In the genomic region with DNA sequence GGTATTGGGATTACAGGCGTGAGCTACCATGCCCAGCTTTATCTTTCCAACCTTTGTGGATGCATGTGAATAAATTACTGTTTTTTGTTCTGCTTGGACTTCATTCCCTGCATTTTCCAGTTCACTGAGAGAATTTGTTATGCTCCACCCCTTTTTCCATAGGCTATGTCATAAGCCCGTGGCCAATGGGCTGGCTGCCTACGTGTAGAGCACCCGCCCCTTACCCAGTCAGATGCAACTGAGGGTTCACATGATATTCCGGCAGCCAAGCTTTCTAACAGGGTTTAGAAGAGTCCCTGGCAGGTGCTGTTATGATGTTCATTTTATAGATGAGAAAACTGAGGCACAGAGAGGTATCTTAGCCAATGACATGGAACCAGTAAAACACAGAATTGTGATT, we compare ENCODE assay signal across 31 cellular contexts. TPM values are rescaled to one million over a fixed set of nuclear protein-coding genes. Genes with fewer than 3 reads are reported as not detected.
DNase-seq lines count a peak whose midpoint lies in the region; ATAC-seq and TF ChIP-seq lines count a peak whose summit lies in the region.
"Had no signal": no experiment of that assay in that cellular context is flagged by ENCODE, and none has a peak within 500 bp of the region (broad histone marks: within the 10 kb centered on the region; RNA-seq: fewer than 3 reads in every experiment).

No MANE protein-coding gene starts in this region.

- no peaks in the 10 kb centered on the region for H3K36me3 ChIP-seq in GM23338 (ENCODE audit: insufficient read depth)
- no peaks in the 10 kb centered on the region for H3K36me3 ChIP-seq in SK-N-SH (replicated peaks in 1 of 2; ENCODE audit: control insufficient read depth in 1 of 2, insufficient read depth in 2 of 2, low read length in 1 of 2)
- no peaks in the 10 kb centered on the region for H3K36me3 ChIP-seq in osteoblast (ENCODE audit: insufficient read depth, low read length)
- H3K36me3 ChIP-seq: BLaER1 treated with 17β-estradiol and CSF1 and Interleukin-3, amounts not matched to agents 10 nM and 100 nM; left ventricle myocardium inferior; MG63; pancreas; stomach; tibial artery had no signal

- H3K9me2 ChIP-seq in GM23338 (ENCODE audit: insufficient read depth), result no peaks in the 10 kb centered on the region
- no peaks in the 10 kb centered on the region for H3K9me2 ChIP-seq in SK-N-SH

- H3K27ac ChIP-seq in GM23338 (ENCODE audit: low read depth), result no peak overlapping the region
- H3K27ac ChIP-seq in SK-N-SH (ENCODE audit: low read depth in 2 of 2, low read length in 1 of 2), result no peak overlapping the region
- H3K27ac ChIP-seq in osteoblast (ENCODE audit: low read depth, low read length), result no peak overlapping the region
- H3K27ac ChIP-seq: BLaER1 treated with 17β-estradiol and CSF1 and Interleukin-3, amounts not matched to agents 10 nM and 100 nM; left ventricle myocardium inferior; pancreas; stomach; tibial artery had no signal

- TF ChIP-seq CTCF in GM23338 (conservative IDR thresholded peaks at IDR 0.05; ENCODE audit: low read depth in 2 of 2) (no peak), SK-N-SH (IDR thresholded peaks at IDR 0.05) (no peak), osteoblast (IDR thresholded peaks at IDR 0.05; ENCODE audit: extremely low read depth, low read depth, low read length) (no peak)

- no peak overlapping the region for H3K9ac ChIP-seq in SK-N-SH
- H3K9ac ChIP-seq: BLaER1 treated with 17β-estradiol and CSF1 and Interleukin-3, amounts not matched to agents 10 nM and 100 nM had no signal

- H3F3A ChIP-seq in GM23338 (replicated peaks; ENCODE audit: low read depth) (no peaks in the 10 kb centered on the region), SK-N-SH (replicated peaks; ENCODE audit: insufficient read depth) (no peaks in the 10 kb centered on the region)

- DNase-seq in GM23338 (ENCODE audit: low spot score), result peak; percentile 64
- DNase-seq in SK-N-SH, result peak; percentile 47
- peak; percentile 70 for DNase-seq in iPS-NIHi11 (ENCODE audit: low spot score)
- DNase-seq in osteoblast (ENCODE audit: insufficient read length, low spot score, missing footprints), result peak; percentile 41
- no peak for DNase-seq in NCI-H446 (lab: John Stamatoyannopoulos, UW)
- DNase-seq in DMS114 treated with DMSO at 0.1 percent for 48 hours (lab: John Stamatoyannopoulos, UW; ENCODE audit: unreplicated experiment), result no peak
- DNase-seq: activated CD4-positive, alpha-beta T cell treated with anti-CD3 and anti-CD28 coated beads, Interleukin-2, amount 50 U/mL, for 4 hours; activated naive CD4-positive, alpha-beta T cell treated with anti-CD3 and anti-CD28 coated beads, Interleukin-2, amount 50 U/mL, for 16 hours; amniotic stem cell; COR-L47; DMS79 treated with DMSO at 0.1 percent for 48 hours; foreskin fibroblast; HFFc6; immature natural killer cell; KG1; left ventricle myocardium inferior; MG63; NCI-H1417; NCI-H510A; pancreas; retina; stimulated activated CD4-positive, alpha-beta T cell treated with anti-CD3 and anti-CD28 coated beads, Interleukin-2, amount 100 ng/mL, for 24 hours; stomach; tibial artery had no signal

- TF ChIP-seq EP300 in SK-N-SH (IDR thresholded peaks at IDR 0.05; ENCODE audit: borderline replicate concordance in 1 of 2, low read depth in 1 of 2, low read length in 1 of 2), result no peak

- H3K36me3 Mint-ChIP-seq in GM23338 (ENCODE audit: low read depth), result no peaks in the 10 kb centered on the region
- H3K36me3 Mint-ChIP-seq: immature natural killer cell; mesothelial cell of epicardium; natural killer cell treated with Interleukin-12 subunit alpha and Interleukin-12 subunit beta and Interleukin-15 and Interleukin-18, amount 100 ng/mL, for 72 hours had no signal

- H3K4me1 ChIP-seq in GM23338 (ENCODE audit: insufficient read depth), result no peaks in the 10 kb centered on the region
- peaks cover 0 to 2% of the 10 kb centered on the region in 2 experiments; a peak in 1 of 4 replicates for H3K4me1 ChIP-seq in SK-N-SH (ENCODE audit: control insufficient read depth in 1 of 2, insufficient read depth in 2 of 2, low read depth in 1 of 2, low read length in 1 of 2)
- no peaks in the 10 kb centered on the region for H3K4me1 ChIP-seq in osteoblast (ENCODE audit: insufficient read depth, low read length)
- H3K4me1 ChIP-seq: BLaER1 treated with 17β-estradiol and CSF1 and Interleukin-3, amounts not matched to agents 10 nM and 100 nM; left ventricle myocardium inferior; pancreas; tibial artery had no signal

- H3K9me3 Mint-ChIP-seq in GM23338, result no peaks in the 10 kb centered on the region
- H3K9me3 Mint-ChIP-seq: activated T-helper 1 cell treated with anti-CD3 and anti-CD28 coated beads, Interleukin-12 subunit alpha, Interleukin-12 subunit beta, Interleukin-2, Interleukin-4 antibody, amounts not matched to agents 30 ng/mL and 10 ng/mL and 1 ng/mL, durations not matched to agents 14 hours and 24 hours and 36 hours; HFFc6; immature natural killer cell; natural killer cell treated with Interleukin-12 subunit alpha and Interleukin-12 subunit beta and Interleukin-15 and Interleukin-18, amount 100 ng/mL, for 72 hours had no signal

- H2AFZ ChIP-seq in GM23338 (no peak overlapping the region), SK-N-SH (ENCODE audit: low read depth) (no peak overlapping the region), osteoblast (ENCODE audit: low read length) (no peak overlapping the region)

- H3K27ac Mint-ChIP-seq in GM23338, result no peak overlapping the region
- H3K27ac Mint-ChIP-seq: activated T-helper 1 cell treated with anti-CD3 and anti-CD28 coated beads, Interleukin-12 subunit alpha, Interleukin-12 subunit beta, Interleukin-2, Interleukin-4 antibody, amounts not matched to agents 30 ng/mL and 10 ng/mL and 1 ng/mL, durations not matched to agents 14 hours and 24 hours and 36 hours; HFFc6; immature natural killer cell; mesothelial cell of epicardium; natural killer cell treated with Interleukin-12 subunit alpha and Interleukin-12 subunit beta and Interleukin-15 and Interleukin-18, amount 100 ng/mL, for 72 hours had no signal

- ATAC-seq in GM23338 (peak; percentile 79), GM21526 (IDR thresholded peaks at IDR 0.05; ENCODE audit: low FRiP score, unreplicated experiment) (no peak)
- ATAC-seq: natural killer cell treated with Interleukin-12 subunit alpha and Interleukin-12 subunit beta and Interleukin-15 and Interleukin-18, amount 100 ng/mL, for 72 hours; pancreas had no signal

- H3K9me3 ChIP-seq in SK-N-SH (no peaks in the 10 kb centered on the region), osteoblast (ENCODE audit: low read depth, low read length) (no peaks in the 10 kb centered on the region)
- H3K9me3 ChIP-seq: left ventricle myocardium inferior, MG63, pancreas, stomach, tibial artery had no signal

- H3K4me1 Mint-ChIP-seq in GM23338, result no peaks in the 10 kb centered on the region
- H3K4me1 Mint-ChIP-seq: immature natural killer cell, mesothelial cell of epicardium had no signal

- H3K4me3 Mint-ChIP-seq in GM23338, result no peak overlapping the region
- H3K4me3 Mint-ChIP-seq: activated T-helper 1 cell treated with anti-CD3 and anti-CD28 coated beads, Interleukin-12 subunit alpha, Interleukin-12 subunit beta, Interleukin-2, Interleukin-4 antibody, amounts not matched to agents 30 ng/mL and 10 ng/mL and 1 ng/mL, durations not matched to agents 14 hours and 24 hours and 36 hours; HFFc6; immature natural killer cell; mesothelial cell of epicardium; natural killer cell treated with Interleukin-12 subunit alpha and Interleukin-12 subunit beta and Interleukin-15 and Interleukin-18, amount 100 ng/mL, for 72 hours had no signal

- peaks cover 16% of the 10 kb centered on the region for H3K27me3 Mint-ChIP-seq in GM23338 (ENCODE audit: insufficient read depth, low read depth, poor library complexity)

- WGBS in SK-N-SH (ENCODE audit: low lambda C conversion rate), result 76% methylated on average over 5 of the region's 5 CpGs

- TF ChIP-seq RAD21 in SK-N-SH (IDR thresholded peaks at IDR 0.05; ENCODE audit: low read length), result no peak

- POLR2A ChIA-PET in SK-N-SH (lab: Yijun Ruan, JAX), result no interaction called here

- no peaks in the 10 kb centered on the region for H4K20me1 ChIP-seq in GM23338 (replicated peaks; ENCODE audit: insufficient read depth)
- no peaks in the 10 kb centered on the region for H4K20me1 ChIP-seq in SK-N-SH (ENCODE audit: insufficient read depth)
- H4K20me1 ChIP-seq in osteoblast (ENCODE audit: insufficient read depth, low read length), result no peaks in the 10 kb centered on the region
- H4K20me1 ChIP-seq: BLaER1 treated with 17β-estradiol and CSF1 and Interleukin-3, amounts not matched to agents 10 nM and 100 nM had no signal

- H3K4me2 ChIP-seq in GM23338, result no peak overlapping the region
- no peak overlapping the region for H3K4me2 ChIP-seq in SK-N-SH
- no peak overlapping the region for H3K4me2 ChIP-seq in osteoblast (ENCODE audit: insufficient read depth, low read length)
- H3K4me2 ChIP-seq: BLaER1 treated with 17β-estradiol and CSF1 and Interleukin-3, amounts not matched to agents 10 nM and 100 nM had no signal

- CTCF ChIA-PET in SK-N-SH (lab: Yijun Ruan, JAX), result interaction anchor here (1.0 to 1.4 kb wide), 2 partner anchors 10 to 84 kb away, joined by 3 to 4 read pairs; no protein-coding TSS in a partner anchor

- H3K27me3 ChIP-seq in GM23338 (ENCODE audit: insufficient read depth), result no peaks in the 10 kb centered on the region
- H3K27me3 ChIP-seq in SK-N-SH (ENCODE audit: insufficient read depth), result no peaks in the 10 kb centered on the region
- peaks cover 24% of the 10 kb centered on the region for H3K27me3 ChIP-seq in osteoblast (ENCODE audit: insufficient read depth, low read length)
- H3K27me3 ChIP-seq: BLaER1 treated with 17β-estradiol and CSF1 and Interleukin-3, amounts not matched to agents 10 nM and 100 nM; pancreas had no signal

- H3K4me3 ChIP-seq in GM23338 (no peak overlapping the region), SK-N-SH (ENCODE audit: low read depth in 2 of 2, low read length in 1 of 2) (no peak overlapping the region), osteoblast (ENCODE audit: insufficient read depth, low read length) (no peak overlapping the region)
- H3K4me3 ChIP-seq: BLaER1 treated with 17β-estradiol and CSF1 and Interleukin-3, amounts not matched to agents 10 nM and 100 nM; left ventricle myocardium inferior; MG63; pancreas; stomach; tibial artery had no signal

- H3K79me2 ChIP-seq in GM23338 (replicated peaks; ENCODE audit: insufficient read depth), result no peaks in the 10 kb centered on the region
- H3K79me2 ChIP-seq in SK-N-SH (ENCODE audit: insufficient read depth), result no peaks in the 10 kb centered on the region
- no peaks in the 10 kb centered on the region for H3K79me2 ChIP-seq in osteoblast (ENCODE audit: insufficient read depth, low read length)

TF ChIP-seq in GM23338, 12 proteins besides CTCF, POLR2A, EP300 and RAD21:
- no peak for TF ChIP-seq NANOG (IDR thresholded peaks at IDR 0.05; ENCODE audit: borderline replicate concordance)
- no peak for TF ChIP-seq POLR2AphosphoS5 (IDR thresholded peaks at IDR 0.05; ENCODE audit: low read depth)
TF ChIP-seq in GM23338: peak in this region for 0.

TF ChIP-seq in SK-N-SH, 30 proteins besides CTCF, POLR2A, EP300 and RAD21 (continues in another document):
- no peak for TF ChIP-seq FOXJ3 (CRISPR knock-in tag; IDR thresholded peaks at IDR 0.05)

RNA-seq across cellular contexts. Expression of a gene that starts 42.6 kb away (rescaled TPM):
- total RNA-seq in GM23338 (2014; rRNA removed; shearing (Covaris generic)), result 3.2 and 3.6 TPM in 2 replicates
- polyA plus RNA-seq in GM23338 (2016; fragmentation: Nextera tagmentation; extraction: Ambion mirVana), result 1.2 and 1.5 TPM in 2 replicates
- polyA plus RNA-seq in SK-N-SH (2012; rRNA removed), result 0.13 and 0.30 TPM in 2 replicates
- 0.10 and 0.21 TPM in 2 replicates for polyA plus RNA-seq in SK-N-SH (2012; cell fraction: cytosol; rRNA removed)
- polyA plus RNA-seq in SK-N-SH (2012; cell fraction: nucleus; rRNA removed), result 0.49 and 0.54 TPM in 2 replicates
- under 0.01 and 0.29 TPM in 2 replicates for total RNA-seq in osteoblast
- total RNA-seq: activated T-helper 1 cell treated with anti-CD3 and anti-CD28 coated beads, Interleukin-12 subunit alpha, Interleukin-12 subunit beta, Interleukin-2, Interleukin-4 antibody, amounts not matched to agents 30 ng/mL and 10 ng/mL and 1 ng/mL, durations not matched to agents 14 hours and 24 hours and 36 hours; HFFc6; HT1080; mesothelial cell of epicardium; T-helper 1 cell treated with Interleukin-12 subunit alpha and Interleukin-12 subunit beta and Interleukin-4 antibody, amounts not matched to agents 30 ng/mL and 1 ng/mL, for 36 hours had no signal
- polyA plus RNA-seq: immature natural killer cell had no signal

Comparison
In these comparisons a context has a peak if more than half of its experiments do, and no peak if none do; other contexts are left out.
1. DNase-seq: peak in GM23338 (single experiment), SK-N-SH (single experiment), iPS-NIHi11 (single experiment) and osteoblast (single experiment); none in NCI-H446 (0 of 2) and DMS114 treated with DMSO at 0.1 percent for 48 hours (single experiment).